In genomic region chr5:142388696-142389095, GRCh38 we compare ENCODE assay signal across 17 cellular contexts.
DNase-seq lines count a peak whose midpoint lies in the region; ATAC-seq, FAIRE-seq and TF ChIP-seq lines count a peak whose summit lies in the region.
"Had no signal": no experiment of that assay in that cellular context is flagged by ENCODE, and none has a peak within 500 bp of the region (broad histone marks: within the 10 kb centered on the region; RNA-seq: fewer than 3 reads in every experiment).

No MANE protein-coding gene starts in this region.

- H3K79me1 ChIP-seq in H9 (ENCODE audit: insufficient read depth, low read depth, low read length, poor library complexity, severe bottlenecking), result no peaks in the 10 kb centered on the region

- peaks cover 3% of the 10 kb centered on the region for H3K23me2 ChIP-seq in H9 (ENCODE audit: insufficient read length, low read depth, low read length, poor library complexity, severe bottlenecking)

- H3K27ac ChIP-seq in H9 (ENCODE audit: insufficient read length, low read depth, low read length) (no peak overlapping the region), astrocyte (ENCODE audit: low read depth, low read length) (no peak overlapping the region), osteoblast (ENCODE audit: low read depth, low read length) (no peak overlapping the region)
- H3K27ac ChIP-seq: ascending aorta, SJCRH30, skin epidermis, suprapubic skin had no signal

- H3K27ac Mint-ChIP-seq in H9 (peak overlapping the region in 2 of 3 experiments; percentile 54 to 62; a peak in 2 of 7 replicates), astrocyte (ENCODE audit: unreplicated experiment) (no peak overlapping the region), nephron progenitor cell (no peak overlapping the region)

- DNase-seq in H9 (no peak), NOMO-1 (lab: John Stamatoyannopoulos, UW; ENCODE audit: unreplicated experiment in 2 of 2) (peak; percentile 90 to 93), astrocyte (ENCODE audit: low read depth) (peak; percentile 29), osteoblast (ENCODE audit: insufficient read length, low spot score, missing footprints) (no peak), nephron progenitor cell (no peak), NCI-H345 (lab: John Stamatoyannopoulos, UW) (no peak)
- DNase-seq: activated CD4-positive, alpha-beta T cell treated with anti-CD3 and anti-CD28 coated beads for 1 hour; activated T-cell treated with anti-CD3 and anti-CD28 coated beads, Interleukin-2, amount 50 U/mL, for 4 hours; effector CD8-positive, alpha-beta T cell; kidney glomerular epithelial cell; naive thymus-derived CD4-positive, alpha-beta T cell; NCI-H526 treated with DMSO at 0.1 percent for 48 hours; SJCRH30 had no signal

- no peak overlapping the region for H3K18ac ChIP-seq in H9 (ENCODE audit: insufficient read length, low read depth, low read length)

- no peak overlapping the region for H2BK5ac ChIP-seq in H9 (ENCODE audit: insufficient read length, low read length)

- H3K36me3 Mint-ChIP-seq in H9 (ENCODE audit: insufficient read depth in 1 of 3, low read depth in 3 of 3), result peaks cover 0 to 4% (median 2%) of the 10 kb centered on the region in 3 experiments; a peak in 2 of 7 replicates
- no peaks in the 10 kb centered on the region for H3K36me3 Mint-ChIP-seq in astrocyte (ENCODE audit: low read depth, unreplicated experiment)
- peaks cover 7% of the 10 kb centered on the region for H3K36me3 Mint-ChIP-seq in nephron progenitor cell (ENCODE audit: low read depth)

- no peaks in the 10 kb centered on the region for H3K36me3 ChIP-seq in astrocyte (ENCODE audit: insufficient read depth, low read length)
- H3K36me3 ChIP-seq in osteoblast (ENCODE audit: insufficient read depth, low read length), result no peaks in the 10 kb centered on the region
- H3K36me3 ChIP-seq: ascending aorta, SJCRH30, suprapubic skin had no signal

- no peak overlapping the region for H2BK12ac ChIP-seq in H9 (ENCODE audit: insufficient read length, low read depth, low read length)

- H3K9ac ChIP-seq in H9 (ENCODE audit: extremely low read depth, insufficient read length, low read length) (no peak overlapping the region), astrocyte (ENCODE audit: low read length) (no peak overlapping the region)

- no peak for FAIRE-seq in astrocyte (lab: Jason Lieb, UNC)

- H2BK120ac ChIP-seq in H9 (ENCODE audit: low read depth, low read length, poor library complexity, severe bottlenecking), result peak overlapping the region; percentile 2

- H4K91ac ChIP-seq in H9 (ENCODE audit: insufficient read length, low read depth, low read length), result no peak overlapping the region

- H4K5ac ChIP-seq in H9 (ENCODE audit: insufficient read length, low read depth, low read length), result no peak overlapping the region

- no peak overlapping the region for H3K14ac ChIP-seq in H9 (ENCODE audit: insufficient read depth, low read length)

- H3K9me3 ChIP-seq in H9 (ENCODE audit: control insufficient read depth, low read depth, low read length) (no peaks in the 10 kb centered on the region), astrocyte (ENCODE audit: insufficient read depth, low read depth, low read length) (no peaks in the 10 kb centered on the region), osteoblast (ENCODE audit: low read depth, low read length) (no peaks in the 10 kb centered on the region)
- H3K9me3 ChIP-seq: ascending aorta, SJCRH30, suprapubic skin had no signal

- H3K79me2 ChIP-seq in H9 (ENCODE audit: insufficient read depth, low read length) (no peaks in the 10 kb centered on the region), astrocyte (ENCODE audit: insufficient read depth, low read length) (no peaks in the 10 kb centered on the region), osteoblast (ENCODE audit: insufficient read depth, low read length) (no peaks in the 10 kb centered on the region)

- H3K4ac ChIP-seq in H9 (ENCODE audit: low read depth, low read length), result no peak overlapping the region

- H3K4me1 Mint-ChIP-seq in H9 (peaks cover 37 to 46% of the 10 kb centered on the region in 2 experiments), astrocyte (ENCODE audit: low read depth, unreplicated experiment) (peaks cover 25% of the 10 kb centered on the region), nephron progenitor cell (peaks cover 80% of the 10 kb centered on the region)

- H4K20me1 ChIP-seq in H9 (ENCODE audit: control insufficient read depth, insufficient read depth, insufficient read length), result no peaks in the 10 kb centered on the region
- no peaks in the 10 kb centered on the region for H4K20me1 ChIP-seq in astrocyte (ENCODE audit: insufficient read depth, low read length)
- no peaks in the 10 kb centered on the region for H4K20me1 ChIP-seq in osteoblast (ENCODE audit: insufficient read depth, low read length)

- no peak overlapping the region for H2BK20ac ChIP-seq in H9 (ENCODE audit: low read depth, low read length, poor library complexity, severe bottlenecking)

- TF ChIP-seq CTCF in H9 (conservative IDR thresholded peaks at IDR 0.05) (no peak), astrocyte (IDR thresholded peaks at IDR 0.05; ENCODE audit: insufficient read depth, low read depth, low read length) (no peak), osteoblast (IDR thresholded peaks at IDR 0.05; ENCODE audit: extremely low read depth, low read depth, low read length) (no peak), nephron progenitor cell (IDR thresholded peaks at IDR 0.05) (no peak)

- no peak overlapping the region for H3K23ac ChIP-seq in H9 (ENCODE audit: insufficient read length, low read depth, low read length)

- H3K4me2 ChIP-seq in H9 (ENCODE audit: insufficient read depth, insufficient read length, low read length) (no peak overlapping the region), astrocyte (ENCODE audit: low read length) (no peak overlapping the region), osteoblast (ENCODE audit: insufficient read depth, low read length) (no peak overlapping the region)

- no CpG with 5 or more reads among the region's 1 CpG for WGBS in H9 (ENCODE audit: extremely low coverage, insufficient read length, low lambda C conversion rate)

- H3K56ac ChIP-seq in H9 (ENCODE audit: insufficient read length, low read depth, low read length), result no peak overlapping the region

- H3K4me1 ChIP-seq in H9 (ENCODE audit: insufficient read depth, low read length) (peaks cover 11% of the 10 kb centered on the region; the same call in 1 of the 2 replicates), astrocyte (ENCODE audit: insufficient read depth, low read length) (peaks cover 25% of the 10 kb centered on the region), osteoblast (ENCODE audit: insufficient read depth, low read length) (peaks cover 32% of the 10 kb centered on the region)

- H2AK5ac ChIP-seq in H9 (ENCODE audit: insufficient read length, low read length), result no peak overlapping the region

- no peak overlapping the region for H3T11ph ChIP-seq in H9 (ENCODE audit: low read length)

- H3K4me3 Mint-ChIP-seq in H9 (no peak overlapping the region), astrocyte (ENCODE audit: unreplicated experiment) (no peak overlapping the region), nephron progenitor cell (no peak overlapping the region)
- H3K4me3 Mint-ChIP-seq: activated T-cell treated with anti-CD3 and anti-CD28 coated beads, Interleukin-2, amount 50 U/mL, for 4 hours; naive thymus-derived CD4-positive, alpha-beta T cell had no signal

- no peak overlapping the region for H2BK15ac ChIP-seq in H9 (ENCODE audit: low read depth, low read length)

- no peak overlapping the region for H2AFZ ChIP-seq in H9 (ENCODE audit: low read length)
- no peak overlapping the region for H2AFZ ChIP-seq in astrocyte (ENCODE audit: low read depth, low read length)
- H2AFZ ChIP-seq in osteoblast (ENCODE audit: low read length), result peak overlapping the region; percentile 51

- no peaks in the 10 kb centered on the region; the same call in 1 of the 2 replicates for H3K27me3 Mint-ChIP-seq in H9 (ENCODE audit: low read depth)
- peaks cover 9% of the 10 kb centered on the region for H3K27me3 Mint-ChIP-seq in astrocyte (ENCODE audit: low read depth, unreplicated experiment)
- peaks cover 9% of the 10 kb centered on the region for H3K27me3 Mint-ChIP-seq in nephron progenitor cell (ENCODE audit: low read depth, poor library complexity)

- no peak overlapping the region for H4K8ac ChIP-seq in H9 (replicated peaks; ENCODE audit: insufficient read length, low read depth, low read length)

- H3K4me3 ChIP-seq in astrocyte (ENCODE audit: insufficient read depth, low read depth, low read length) (no peak overlapping the region), osteoblast (ENCODE audit: insufficient read depth, low read length) (no peak overlapping the region)
- H3K4me3 ChIP-seq: ascending aorta, SJCRH30, skin epidermis, suprapubic skin had no signal

- no peaks in the 10 kb centered on the region; the same call in 1 of the 2 replicates for H3K27me3 ChIP-seq in H9 (ENCODE audit: insufficient read depth, low read length)
- H3K27me3 ChIP-seq in astrocyte (ENCODE audit: insufficient read depth, low read length), result peaks cover 4% of the 10 kb centered on the region
- H3K27me3 ChIP-seq in osteoblast (ENCODE audit: insufficient read depth, low read length), result no peaks in the 10 kb centered on the region
- H3K27me3 ChIP-seq: ascending aorta, SJCRH30, suprapubic skin had no signal

- ATAC-seq in GM21723 (IDR thresholded peaks at IDR 0.05; ENCODE audit: unreplicated experiment), result no peak
- ATAC-seq: activated T-cell treated with anti-CD3 and anti-CD28 coated beads, Interleukin-2, amount 50 U/mL, for 4 hours; naive thymus-derived CD4-positive, alpha-beta T cell had no signal

- H3K9me3 Mint-ChIP-seq in H9, result peaks cover 0 to 2% of the 10 kb centered on the region in 2 experiments; a peak in 1 of 5 replicates
- H3K9me3 Mint-ChIP-seq in astrocyte (ENCODE audit: unreplicated experiment), result no peaks in the 10 kb centered on the region
- peaks cover 6% of the 10 kb centered on the region for H3K9me3 Mint-ChIP-seq in nephron progenitor cell
- H3K9me3 Mint-ChIP-seq: activated T-cell treated with anti-CD3 and anti-CD28 coated beads, Interleukin-2, amount 50 U/mL, for 4 hours had no signal

Comparison
In these comparisons a context has a peak if more than half of its experiments do, and no peak if none do; other contexts are left out.
1. DNase-seq: peak in NOMO-1 (2 of 2) and astrocyte (single experiment); none in H9 (single experiment), osteoblast (single experiment), nephron progenitor cell (single experiment) and NCI-H345 (single experiment).
2. H3K27ac Mint-ChIP-seq: peak in H9 (2 of 3); none in astrocyte (single experiment) and nephron progenitor cell (single experiment).